ENCODE assay signal across 9 cellular contexts in the genomic region with DNA sequence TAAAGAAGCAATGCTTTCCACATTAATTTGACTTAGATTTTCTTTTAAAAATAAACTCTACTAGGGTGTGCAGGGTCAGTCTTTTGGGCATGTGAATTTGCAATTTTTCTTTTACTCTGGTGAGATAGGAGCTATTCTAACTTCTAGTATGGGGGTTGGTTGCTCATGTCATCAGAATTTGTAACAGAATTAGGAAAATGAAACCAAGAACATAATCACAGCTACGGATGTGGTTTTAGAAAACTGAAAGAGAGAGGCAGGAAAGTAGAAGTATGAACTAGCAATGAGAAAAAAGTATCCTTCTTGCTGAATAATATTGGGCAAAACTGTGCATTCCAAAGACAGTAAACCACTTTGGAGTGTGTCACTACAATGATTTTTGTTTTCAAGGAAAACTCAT. TPM values are rescaled to one million over a fixed set of nuclear protein-coding genes. Genes with fewer than 3 reads are reported as not detected.
DNase-seq lines count a peak whose midpoint lies in the region; ATAC-seq, FAIRE-seq and TF ChIP-seq lines count a peak whose summit lies in the region.
"Had no signal": no experiment of that assay in that cellular context is flagged by ENCODE, and none has a peak within 500 bp of the region (broad histone marks: within the 10 kb centered on the region; RNA-seq: fewer than 3 reads in every experiment).

No MANE protein-coding gene starts in this region.

- 97% methylated on average over 1 of the region's 1 CpG for WGBS in HepG2 (ENCODE audit: low lambda C conversion rate)
- 92 to 98% (median 97%) methylated on average over 1 of the region's 1 CpG for WGBS in ovary, 3 donors

- in situ Hi-C loops in HepG2 (cut with HindIII; ENCODE audit: extremely low pct_ligation_motif_present, low pct_unique_long_range_greater_than_20kb): no loop called here

- H2AFZ ChIP-seq in KMS-11 (ENCODE audit: low read depth) (no peak overlapping the region), HepG2 (ENCODE audit: low read length) (no peak overlapping the region)

- BruUV-seq in HepG2 (replicated peaks; lab: Mats Ljungman, UMichigan): no TSS peak

- H3K27ac ChIP-seq in KMS-11 (peak overlapping the region; percentile 65), HepG2 (ENCODE audit: extremely low read length, insufficient read depth, low read length) (no peak overlapping the region), ovary (no peak overlapping the region)

- H3K4me2 ChIP-seq in KMS-11 (peak overlapping the region; percentile 90), HepG2 (ENCODE audit: low read depth, low read length) (no peak overlapping the region)

- POLR2A ChIA-PET in HepG2 (lab: Yijun Ruan, JAX): no interaction called here

- ATAC-seq in GM18511 (IDR thresholded peaks at IDR 0.05; ENCODE audit: unreplicated experiment) (peak; percentile 82), GM21515 (IDR thresholded peaks at IDR 0.05; ENCODE audit: unreplicated experiment) (peak; percentile 75), HepG2 (no peak)

- H3K4me1 ChIP-seq in KMS-11 (ENCODE audit: low read depth, poor library complexity, severe bottlenecking) (peaks cover 66% of the 10 kb centered on the region), HepG2 (ENCODE audit: insufficient read depth, low read length) (no peaks in the 10 kb centered on the region), ovary (ENCODE audit: insufficient read depth) (no peaks in the 10 kb centered on the region)

- no peaks in the 10 kb centered on the region for H3K27me3 ChIP-seq in KMS-11 (ENCODE audit: insufficient read depth, low read depth)
- H3K27me3 ChIP-seq in HepG2 (ENCODE audit: control insufficient read depth in 1 of 2, insufficient read depth in 2 of 2, low read length in 2 of 2): no peaks in the 10 kb centered on the region
- no peaks in the 10 kb centered on the region for H3K27me3 ChIP-seq in ovary

- no peaks in the 10 kb centered on the region for H3K79me2 ChIP-seq in KMS-11 (ENCODE audit: insufficient read depth, low read depth)
- H3K79me2 ChIP-seq in HepG2 (ENCODE audit: insufficient read depth, low read length): no peaks in the 10 kb centered on the region

- H3K36me3 ChIP-seq in KMS-11 (ENCODE audit: insufficient read depth) (no peaks in the 10 kb centered on the region), HepG2 (replicated peaks in 1 of 2; ENCODE audit: control insufficient read depth in 1 of 2, insufficient read depth in 2 of 2, low read length in 2 of 2) (peaks cover 9 to 30% of the 10 kb centered on the region in 2 experiments), ovary (no peaks in the 10 kb centered on the region)

- CTCF ChIA-PET in HepG2 (lab: Yijun Ruan, JAX; ENCODE audit: low intra/inter-chr PET ratio, low total read pairs): no interaction called here

- TF ChIP-seq POLR2A in HepG2 (IDR thresholded peaks at IDR 0.05; ENCODE audit: insufficient read depth in 1 of 2, low read depth in 2 of 2, low read length in 2 of 2): no peak
- TF ChIP-seq POLR2A in ovary (IDR thresholded peaks at IDR 0.05): no peak

- H3K4me3 ChIP-seq in KMS-11 (IDR thresholded peaks at IDR 0.05; ENCODE audit: insufficient read depth, low read depth, low read length) (no peak overlapping the region), HepG2 (replicated peaks in 1 of 3; ENCODE audit: insufficient read depth in 1 of 3, low read depth in 2 of 3, low read length in 3 of 3) (no peak overlapping the region), ovary (no peak overlapping the region)

- no peak overlapping the region for H3K9ac ChIP-seq in KMS-11
- no peak overlapping the region for H3K9ac ChIP-seq in HepG2 (ENCODE audit: insufficient read depth, low read depth, low read length)

- no peak for FAIRE-seq in HepG2 (lab: Jason Lieb, UNC)

- intact Hi-C loops in HepG2 (cut with micrococcal nuclease; ENCODE audit: unreplicated experiment): no loop called here
- intact Hi-C loops in ovary (cut with DNase I): no loop called here

- DNase-seq in iris pigment epithelial cell (ENCODE audit: low read depth): peak; percentile 19
- DNase-seq in DMS153 (lab: John Stamatoyannopoulos, UW): no peak
- DNase-seq in putamen (ENCODE audit: low spot score): no peak
- DNase-seq in HepG2 (ENCODE audit: low spot score): no peak
- DNase-seq in ovary: no peak
- DNase-seq: NCI-H446 had no signal

- no peaks in the 10 kb centered on the region for H3K9me3 ChIP-seq in HepG2 (ENCODE audit: low read length)
- H3K9me3 ChIP-seq in ovary: no peaks in the 10 kb centered on the region

- TF ChIP-seq RAD21 in HepG2 (CRISPR knock-in tag; IDR thresholded peaks at IDR 0.05): no peak

- H4K20me1 ChIP-seq in KMS-11 (ENCODE audit: insufficient read depth) (no peaks in the 10 kb centered on the region), HepG2 (ENCODE audit: insufficient read depth, low read length) (no peaks in the 10 kb centered on the region)

- TF ChIP-seq EP300 in HepG2 (IDR thresholded peaks at IDR 0.05; ENCODE audit: low read depth in 2 of 2, low read length in 2 of 2) (no peak), HepG2 (CRISPR knock-in tag; IDR thresholded peaks at IDR 0.05; ENCODE audit: borderline replicate concordance) (no peak), ovary (IDR thresholded peaks at IDR 0.05) (no peak)

- TF ChIP-seq CTCF in KMS-11 (conservative IDR thresholded peaks at IDR 0.05; ENCODE audit: low read depth, low read length) (no peak), HepG2 (CRISPR knock-in tag; IDR thresholded peaks at IDR 0.05) (no peak), ovary (IDR thresholded peaks at IDR 0.05) (no peak)

RNA-seq across cellular contexts. Expression of a gene that starts 43.4 kb away (rescaled TPM):
- total RNA-seq in HepG2 (2016; rRNA removed; fragmentation: Illumina TruSeq; extraction: Trizol) (33.5 and 67.5 TPM in 2 replicates), ovary (10 to 100 TPM; 20.3 to 46.1 (median 28.1) TPM)
- 22.4 and 27.1 TPM in 2 replicates for total RNA-seq in HepG2 (2016; cell fraction: cytosol; rRNA removed; fragmentation: Illumina TruSeq; extraction: Trizol; ENCODE audit: low read depth)
- 32.0 and 67.5 TPM in 2 replicates for total RNA-seq in HepG2 (2016; cell fraction: insoluble cytoplasmic fraction; rRNA removed; fragmentation: Illumina TruSeq; extraction: Trizol)
- 22.2 and 23.4 TPM in 2 replicates for total RNA-seq in HepG2 (2016; cell fraction: membrane; rRNA removed; fragmentation: Illumina TruSeq; extraction: Trizol)
- 67.5 and 93.2 TPM in 2 replicates for total RNA-seq in HepG2 (2016; cell fraction: nucleus; rRNA removed; fragmentation: Illumina TruSeq; extraction: Trizol)
- polyA plus RNA-seq in HepG2 (2011; rRNA removed) (59.4 and 61.6 TPM in 2 replicates), ovary (10 to 100 TPM; 25.5 to 39.0 TPM)
- polyA plus RNA-seq in HepG2 (2011; cell fraction: cytosol; rRNA removed): 41.8 and 45.0 TPM in 2 replicates
- polyA plus RNA-seq in HepG2 (2011; cell fraction: nucleus; rRNA removed): 62.2 and 69.8 TPM in 2 replicates
- 29.7 and 33.7 TPM in 2 replicates for polyA plus RNA-seq in HepG2 (2012)
- polyA plus RNA-seq in HepG2 (2016; cell fraction: cytosol; fragmentation: Illumina TruSeq; extraction: Trizol; ENCODE audit: low read depth): 4.6 and 4.9 TPM in 2 replicates
- polyA plus RNA-seq in HepG2 (2016; cell fraction: insoluble cytoplasmic fraction; fragmentation: Illumina TruSeq; extraction: Trizol; ENCODE audit: low read depth): 25.8 and 28.0 TPM in 2 replicates
- 10.4 and 11.2 TPM in 2 replicates for polyA plus RNA-seq in HepG2 (2016; cell fraction: membrane; fragmentation: Illumina TruSeq; extraction: Trizol; ENCODE audit: low read depth)
- polyA plus RNA-seq in HepG2 (2016; cell fraction: nucleus; fragmentation: Illumina TruSeq; extraction: Trizol; ENCODE audit: insufficient read depth, low read depth): 113 and 118 TPM in 2 replicates
- polyA minus RNA-seq in HepG2 (2011; rRNA and poly(A)+ RNA removed; ENCODE audit: low replicate concordance): 47.4 and 81.7 TPM in 2 replicates
- 17.2 and 21.0 TPM in 2 replicates for polyA minus RNA-seq in HepG2 (2011; cell fraction: cytosol; rRNA and poly(A)+ RNA removed)
- polyA minus RNA-seq in HepG2 (2011; cell fraction: nucleus; rRNA and poly(A)+ RNA removed): 86.3 and 91.4 TPM in 2 replicates

RNA-seq across cellular contexts. Expression of a gene that starts 54.2 kb away (rescaled TPM):
- 16.0 and 17.4 TPM in 2 replicates for total RNA-seq in HepG2 (2016; rRNA removed; fragmentation: Illumina TruSeq; extraction: Trizol)
- 7.6 and 9.9 TPM in 2 replicates for total RNA-seq in HepG2 (2016; cell fraction: cytosol; rRNA removed; fragmentation: Illumina TruSeq; extraction: Trizol; ENCODE audit: low read depth)
- 13.8 and 15.0 TPM in 2 replicates for total RNA-seq in HepG2 (2016; cell fraction: insoluble cytoplasmic fraction; rRNA removed; fragmentation: Illumina TruSeq; extraction: Trizol)
- total RNA-seq in HepG2 (2016; cell fraction: membrane; rRNA removed; fragmentation: Illumina TruSeq; extraction: Trizol): 4.7 and 5.7 TPM in 2 replicates
- 26.3 and 30.0 TPM in 2 replicates for total RNA-seq in HepG2 (2016; cell fraction: nucleus; rRNA removed; fragmentation: Illumina TruSeq; extraction: Trizol)
- polyA plus RNA-seq in HepG2 (2011; rRNA removed): 16.2 and 21.3 TPM in 2 replicates
- 6.4 and 6.9 TPM in 2 replicates for polyA plus RNA-seq in HepG2 (2011; cell fraction: cytosol; rRNA removed)
- polyA plus RNA-seq in HepG2 (2011; cell fraction: nucleus; rRNA removed): 47.9 and 52.9 TPM in 2 replicates
- polyA plus RNA-seq in HepG2 (2012): 8.6 and 11.9 TPM in 2 replicates
- polyA plus RNA-seq in HepG2 (2016; cell fraction: cytosol; fragmentation: Illumina TruSeq; extraction: Trizol; ENCODE audit: low read depth): 0.98 and 0.99 TPM in 2 replicates
- 10.8 and 14.0 TPM in 2 replicates for polyA plus RNA-seq in HepG2 (2016; cell fraction: insoluble cytoplasmic fraction; fragmentation: Illumina TruSeq; extraction: Trizol; ENCODE audit: low read depth)
- polyA plus RNA-seq in HepG2 (2016; cell fraction: membrane; fragmentation: Illumina TruSeq; extraction: Trizol; ENCODE audit: low read depth): 2.4 TPM in 2 replicates
- 46.4 and 46.5 TPM in 2 replicates for polyA plus RNA-seq in HepG2 (2016; cell fraction: nucleus; fragmentation: Illumina TruSeq; extraction: Trizol; ENCODE audit: insufficient read depth, low read depth)
- polyA minus RNA-seq in HepG2 (2011; rRNA and poly(A)+ RNA removed; ENCODE audit: low replicate concordance): 9.1 and 15.8 TPM in 2 replicates
- polyA minus RNA-seq in HepG2 (2011; cell fraction: cytosol; rRNA and poly(A)+ RNA removed): 2.7 and 4.3 TPM in 2 replicates
- 34.5 and 43.5 TPM in 2 replicates for polyA minus RNA-seq in HepG2 (2011; cell fraction: nucleus; rRNA and poly(A)+ RNA removed)
- total RNA-seq in ovary: 10 to 100 TPM; 18.4 to 30.2 (median 23.4) TPM
- polyA plus RNA-seq in ovary: 10 to 100 TPM; 17.8 to 23.6 TPM

RNA-seq across cellular contexts. Expression of a gene that starts 54.2 kb away (rescaled TPM):
- total RNA-seq in HepG2 (2016; rRNA removed; fragmentation: Illumina TruSeq; extraction: Trizol): not detected in 2 replicates
- 0.26 and 0.40 TPM in 2 replicates for total RNA-seq in HepG2 (2016; cell fraction: cytosol; rRNA removed; fragmentation: Illumina TruSeq; extraction: Trizol; ENCODE audit: low read depth)
- 0.13 TPM in 1 of 2 replicates, not detected in the other for total RNA-seq in HepG2 (2016; cell fraction: insoluble cytoplasmic fraction; rRNA removed; fragmentation: Illumina TruSeq; extraction: Trizol)
- total RNA-seq in HepG2 (2016; cell fraction: membrane; rRNA removed; fragmentation: Illumina TruSeq; extraction: Trizol): 0.22 and 0.28 TPM in 2 replicates
- not detected in 2 replicates for total RNA-seq in HepG2 (2016; cell fraction: nucleus; rRNA removed; fragmentation: Illumina TruSeq; extraction: Trizol)
- polyA plus RNA-seq in HepG2 (2011; rRNA removed): not detected in 2 replicates
- polyA plus RNA-seq in HepG2 (2011; cell fraction: cytosol; rRNA removed): not detected in 2 replicates
- polyA plus RNA-seq in HepG2 (2011; cell fraction: nucleus; rRNA removed): not detected in 2 replicates
- polyA plus RNA-seq in HepG2 (2012): not detected in 2 replicates
- polyA plus RNA-seq in HepG2 (2016; cell fraction: cytosol; fragmentation: Illumina TruSeq; extraction: Trizol; ENCODE audit: low read depth): not detected in 2 replicates
- polyA plus RNA-seq in HepG2 (2016; cell fraction: insoluble cytoplasmic fraction; fragmentation: Illumina TruSeq; extraction: Trizol; ENCODE audit: low read depth): not detected in 2 replicates
- polyA plus RNA-seq in HepG2 (2016; cell fraction: membrane; fragmentation: Illumina TruSeq; extraction: Trizol; ENCODE audit: low read depth): not detected in 2 replicates
- polyA plus RNA-seq in HepG2 (2016; cell fraction: nucleus; fragmentation: Illumina TruSeq; extraction: Trizol; ENCODE audit: insufficient read depth, low read depth): not detected in 2 replicates
- 0.84 TPM in 1 of 2 replicates, not detected in the other for polyA minus RNA-seq in HepG2 (2011; rRNA and poly(A)+ RNA removed; ENCODE audit: low replicate concordance)
- polyA minus RNA-seq in HepG2 (2011; cell fraction: cytosol; rRNA and poly(A)+ RNA removed): not detected in 2 replicates
- polyA minus RNA-seq in HepG2 (2011; cell fraction: nucleus; rRNA and poly(A)+ RNA removed): not detected in 2 replicates
- not detected for total RNA-seq in ovary
- polyA plus RNA-seq in ovary: not detected
